Comparison of ENCODE assay signal across 16 cellular contexts in the genomic region with DNA sequence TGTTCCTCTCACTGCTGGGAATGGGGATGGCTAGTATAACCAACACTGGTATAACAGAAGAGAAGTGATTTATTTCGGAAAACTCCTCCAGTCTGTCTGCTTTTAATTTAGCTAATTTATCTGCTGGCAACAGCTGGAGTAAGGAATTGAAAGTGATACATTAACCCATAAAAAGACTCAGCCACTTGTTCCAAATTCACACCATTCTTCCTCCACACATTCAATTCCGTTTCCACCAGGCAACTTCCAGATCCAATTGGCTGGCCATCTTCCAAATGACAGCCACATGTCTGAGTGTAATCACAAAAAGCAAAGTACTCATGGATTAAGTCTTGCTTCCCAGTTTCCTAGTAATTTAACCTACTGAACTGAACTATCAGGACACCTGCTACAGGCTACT.
"Had no signal": no experiment of that assay in that cellular context is flagged by ENCODE, and none has a peak within 500 bp of the region (broad histone marks: within the 10 kb centered on the region; RNA-seq: fewer than 3 reads in every experiment).

No MANE protein-coding gene starts in this region.

- H3K27me3 Mint-ChIP-seq: activated CD4-positive, alpha-beta memory T cell treated with anti-CD3 and anti-CD28 coated beads for 36 hours; progenitor cell of endocrine pancreas had no signal

- H3K4me3 Mint-ChIP-seq: activated CD4-positive, alpha-beta memory T cell treated with anti-CD3 and anti-CD28 coated beads for 36 hours; activated naive CD8-positive, alpha-beta T cell treated with anti-CD3 and anti-CD28 coated beads, Interleukin-2, amount 10 ng/mL, durations not matched to agents 7 days and 5 days; activated T-cell treated with anti-CD3 and anti-CD28 coated beads, Interleukin-2, amount 50 U/mL, for 4 hours; memory B cell; natural killer cell treated with Interleukin-12 subunit alpha and Interleukin-12 subunit beta and Interleukin-15 and Interleukin-18, amount 100 ng/mL, for 72 hours; stimulated activated effector memory CD8-positive, alpha-beta T cell treated with anti-CD3 and anti-CD28 coated beads, Interleukin-12 subunit alpha, Interleukin-12 subunit beta, amount 100 ng/mL, for 72 hours had no signal

- H3K27ac ChIP-seq: gastrocnemius medialis, heart right ventricle, left lung had no signal

- DNase-seq: activated CD4-positive, alpha-beta memory T cell treated with anti-CD3 and anti-CD28 coated beads for 36 hours; activated CD4-positive, alpha-beta T cell treated with anti-CD3 and anti-CD28 coated beads for 1 hour; activated effector memory CD4-positive, alpha-beta T cell treated with anti-CD3 and anti-CD28 coated beads, Interleukin-2, amount 50 U/mL, for 16 hours; activated naive CD8-positive, alpha-beta T cell treated with anti-CD3 and anti-CD28 coated beads, Interleukin-2, amount 10 ng/mL, durations not matched to agents 7 days and 5 days; activated T-cell treated with anti-CD3 and anti-CD28 coated beads, Interleukin-2, amount 50 U/mL, for 4 hours; gastrocnemius medialis; heart right ventricle; islet precursor cell; left lung; occipital lobe; right cardiac atrium; trophoblast cell had no signal

- H3K9me3 Mint-ChIP-seq: activated CD4-positive, alpha-beta memory T cell treated with anti-CD3 and anti-CD28 coated beads for 36 hours; activated naive CD8-positive, alpha-beta T cell treated with anti-CD3 and anti-CD28 coated beads, Interleukin-2, amount 10 ng/mL, durations not matched to agents 7 days and 5 days; activated T-cell treated with anti-CD3 and anti-CD28 coated beads, Interleukin-2, amount 50 U/mL, for 4 hours; memory B cell; stimulated activated effector memory CD8-positive, alpha-beta T cell treated with anti-CD3 and anti-CD28 coated beads, Interleukin-12 subunit alpha, Interleukin-12 subunit beta, amount 100 ng/mL, for 72 hours had no signal

- H3K4me1 Mint-ChIP-seq: activated naive CD8-positive, alpha-beta T cell treated with anti-CD3 and anti-CD28 coated beads, Interleukin-2, amount 10 ng/mL, durations not matched to agents 7 days and 5 days; memory B cell; stimulated activated effector memory CD8-positive, alpha-beta T cell treated with anti-CD3 and anti-CD28 coated beads, Interleukin-12 subunit alpha, Interleukin-12 subunit beta, amount 100 ng/mL, for 72 hours had no signal

- H3K36me3 Mint-ChIP-seq: activated CD4-positive, alpha-beta memory T cell treated with anti-CD3 and anti-CD28 coated beads for 36 hours; activated naive CD8-positive, alpha-beta T cell treated with anti-CD3 and anti-CD28 coated beads, Interleukin-2, amount 10 ng/mL, durations not matched to agents 7 days and 5 days; memory B cell; natural killer cell treated with Interleukin-12 subunit alpha and Interleukin-12 subunit beta and Interleukin-15 and Interleukin-18, amount 100 ng/mL, for 72 hours; stimulated activated effector memory CD8-positive, alpha-beta T cell treated with anti-CD3 and anti-CD28 coated beads, Interleukin-12 subunit alpha, Interleukin-12 subunit beta, amount 100 ng/mL, for 72 hours had no signal

- ATAC-seq: activated T-cell treated with anti-CD3 and anti-CD28 coated beads, Interleukin-2, amount 50 U/mL, for 4 hours; gastrocnemius medialis; heart right ventricle; left lung; natural killer cell treated with Interleukin-12 subunit alpha and Interleukin-12 subunit beta and Interleukin-15 and Interleukin-18, amount 100 ng/mL, for 72 hours; right cardiac atrium had no signal

- H3K27ac Mint-ChIP-seq: activated CD4-positive, alpha-beta memory T cell treated with anti-CD3 and anti-CD28 coated beads for 36 hours; activated naive CD8-positive, alpha-beta T cell treated with anti-CD3 and anti-CD28 coated beads, Interleukin-2, amount 10 ng/mL, durations not matched to agents 7 days and 5 days; memory B cell; natural killer cell treated with Interleukin-12 subunit alpha and Interleukin-12 subunit beta and Interleukin-15 and Interleukin-18, amount 100 ng/mL, for 72 hours; progenitor cell of endocrine pancreas; stimulated activated effector memory CD8-positive, alpha-beta T cell treated with anti-CD3 and anti-CD28 coated beads, Interleukin-12 subunit alpha, Interleukin-12 subunit beta, amount 100 ng/mL, for 72 hours had no signal
